In the genomic region with DNA sequence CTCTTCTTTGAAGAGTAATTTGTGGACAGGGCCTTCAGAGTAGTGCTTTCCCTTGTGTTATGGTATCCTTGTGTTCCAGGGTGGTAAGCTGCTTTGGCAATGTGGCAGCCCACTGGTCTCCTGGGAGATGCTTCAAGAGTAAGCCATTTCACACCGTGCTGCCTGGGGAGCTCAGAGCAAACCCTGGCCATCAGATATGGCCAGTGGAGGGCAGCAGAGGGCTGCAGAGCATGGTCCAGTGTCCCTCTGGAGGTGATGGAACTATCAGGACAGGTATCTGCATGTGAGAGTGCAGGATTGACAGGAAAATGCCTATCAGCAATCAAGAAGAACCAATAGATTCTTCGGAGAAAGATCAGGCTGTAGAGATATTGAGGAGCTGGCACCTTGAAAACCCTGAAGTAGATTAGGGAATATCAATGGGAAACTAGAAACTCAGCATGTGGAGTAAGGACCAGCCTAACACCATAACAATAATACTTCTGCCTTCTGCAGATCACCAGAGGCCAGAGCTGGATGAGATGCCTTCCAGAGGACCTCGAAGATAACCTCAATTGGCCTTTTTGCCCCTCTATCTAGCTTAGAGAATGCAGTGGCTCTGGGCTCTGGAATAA, we compare ENCODE assay signal across 8 cellular contexts.
DNase-seq lines count a peak whose midpoint lies in the region; ATAC-seq and TF ChIP-seq lines count a peak whose summit lies in the region.

No MANE protein-coding gene starts in this region.

- peaks cover 8 to 9% (median 8%) of the 10 kb centered on the region in 3 donors for H3K9me3 Mint-ChIP-seq in T-cell

- H4K20me1 ChIP-seq in HCT116 (ENCODE audit: insufficient read depth): no peaks in the 10 kb centered on the region
- H4K20me1 ChIP-seq in Loucy (ENCODE audit: insufficient read depth, low read length, poor library complexity, severe bottlenecking): no peaks in the 10 kb centered on the region

- CTCF ChIA-PET in HCT116 (lab: Charles Lee): interaction anchor here (0.6 to 2.4 kb wide), 10 partner anchors 8 to 518 kb away, joined by 3 to 34 read pairs (median 4); no protein-coding TSS in a partner anchor
- CTCF ChIA-PET in T-cell (lab: Charles Lee): no interaction called here

- no peak for TF ChIP-seq POLR2A in HCT116 (IDR thresholded peaks at IDR 0.05; ENCODE audit: borderline replicate concordance, extremely low read depth, insufficient read depth, insufficient read length)

- BruUV-seq in HCT116 (replicated peaks; lab: Mats Ljungman, UMichigan): no TSS peak

- intact Hi-C loops in HCT116 (cut with micrococcal nuclease): loop anchor here (1.0 to 2.0 kb wide), 3 partner anchors 115 to 405 kb away; no protein-coding TSS in a partner anchor
- intact Hi-C loops in psoas muscle (cut with DNase I): loop anchor here (2.0 to 10.0 kb wide), 2 partner anchors 79 to 195 kb away; no protein-coding TSS in a partner anchor

- H3K4me1 Mint-ChIP-seq in T-cell: no peaks in the 10 kb centered on the region

- H3K9me3 ChIP-seq in HCT116 (ENCODE audit: control insufficient read depth in 1 of 2, insufficient read depth in 1 of 2, low read depth in 1 of 2, low read length in 2 of 2) (no peaks in the 10 kb centered on the region), Loucy (ENCODE audit: insufficient read depth, low read depth, low read length) (no peaks in the 10 kb centered on the region), psoas muscle (no peaks in the 10 kb centered on the region)

- peak; percentile 100 for ATAC-seq in HCT116
- peak in 3 of 4 donors; percentile 57 to 62 (median 58) for ATAC-seq in psoas muscle
- no peak for ATAC-seq in T-cell (replicated peaks in 1 of 4)

- H2AFZ ChIP-seq in HCT116 (ENCODE audit: low read depth, low read length, poor library complexity, severe bottlenecking) (no peak overlapping the region), Loucy (ENCODE audit: low read length) (no peak overlapping the region)

- POLR2A ChIA-PET in HCT116 (lab: Charles Lee) (no interaction called here), T-cell (lab: Charles Lee) (no interaction called here)

- H3K4me2 ChIP-seq in HCT116 (ENCODE audit: low read length) (no peak overlapping the region), Loucy (ENCODE audit: low read depth, low read length, poor library complexity, severe bottlenecking) (no peak overlapping the region)

- no peaks in the 10 kb centered on the region for H3K79me2 ChIP-seq in HCT116 (ENCODE audit: insufficient read depth, low read length)
- no peaks in the 10 kb centered on the region for H3K79me2 ChIP-seq in Loucy (ENCODE audit: insufficient read depth, low read length)

- H3K27me3 ChIP-seq in HCT116 (ENCODE audit: insufficient read depth, low read length) (peaks cover 6% of the 10 kb centered on the region; the same call in 1 of the 2 replicates), Loucy (ENCODE audit: insufficient read depth, low read length, poor library complexity, severe bottlenecking) (no peaks in the 10 kb centered on the region), psoas muscle (ENCODE audit: insufficient read depth in 3 of 3, low read length in 2 of 3) (no peaks in the 10 kb centered on the region)

- H3K27ac Mint-ChIP-seq in T-cell: no peak overlapping the region

- no peak overlapping the region for H3K4me3 ChIP-seq in HCT116 (replicated peaks in 1 of 2; ENCODE audit: low read depth in 1 of 2, low read length in 2 of 2)
- H3K4me3 ChIP-seq in Loucy (ENCODE audit: low read length, poor library complexity, severe bottlenecking): no peak overlapping the region
- no peak overlapping the region for H3K4me3 ChIP-seq in foreskin fibroblast (ENCODE audit: low read depth in 1 of 2, low read length in 2 of 2)
- H3K4me3 ChIP-seq in psoas muscle: no peak overlapping the region

- no peaks in the 10 kb centered on the region for H3K27me3 Mint-ChIP-seq in T-cell

- H3F3A ChIP-seq in Loucy (ENCODE audit: low read depth): no peaks in the 10 kb centered on the region

- WGBS in psoas muscle, 3 donors: 44 to 53% (median 47%) methylated on average over 3 of the region's 3 CpGs

- H3K36me3 Mint-ChIP-seq in T-cell: no peaks in the 10 kb centered on the region

- no peak overlapping the region for H3K9ac ChIP-seq in HCT116 (ENCODE audit: low read length)
- H3K9ac ChIP-seq in Loucy (ENCODE audit: low read depth, low read length, poor library complexity, severe bottlenecking): no peak overlapping the region

- H3K9me2 ChIP-seq in HCT116 (ENCODE audit: insufficient read depth) (no peaks in the 10 kb centered on the region), Loucy (replicated peaks; ENCODE audit: low read depth, low read length) (no peaks in the 10 kb centered on the region)

- H3K4me3 Mint-ChIP-seq in T-cell: no peak overlapping the region

- H3K27ac ChIP-seq in HCT116 (ENCODE audit: low read depth, low read length): no peak overlapping the region
- no peak overlapping the region for H3K27ac ChIP-seq in psoas muscle

- RAD21 ChIA-PET in HCT116 (lab: Charles Lee; ENCODE audit: low non-redundant PET in 1 of 2, low total read pairs in 2 of 2, uncharacterized antibody in 2 of 2, unreplicated experiment in 2 of 2): interaction anchor here (0.8 to 1.4 kb wide), 3 partner anchors 192 to 269 kb away, joined by 3 to 6 read pairs (median 4); no protein-coding TSS in a partner anchor

- H3K36me3 ChIP-seq in HCT116 (ENCODE audit: control insufficient read depth in 1 of 2, insufficient read depth in 2 of 2, low read length in 2 of 2) (no peaks in the 10 kb centered on the region), Loucy (ENCODE audit: insufficient read depth, low read length) (no peaks in the 10 kb centered on the region), psoas muscle (ENCODE audit: insufficient read depth in 1 of 2, low read depth in 1 of 2) (no peaks in the 10 kb centered on the region)

- H3K4me1 ChIP-seq in HCT116 (ENCODE audit: control insufficient read depth in 1 of 2, insufficient read depth in 2 of 2, low read length in 2 of 2) (no peaks in the 10 kb centered on the region), Loucy (ENCODE audit: insufficient read depth, low read length, poor library complexity, severe bottlenecking) (no peaks in the 10 kb centered on the region), psoas muscle (no peaks in the 10 kb centered on the region)

- TF ChIP-seq CTCF in GM10266 (IDR thresholded peaks at IDR 0.05; ENCODE audit: control insufficient read depth, insufficient read depth, low read depth, missing control alignments): peak; percentile 83
- TF ChIP-seq CTCF in HCT116 (IDR thresholded peaks at IDR 0.05 in 2 of 3, conservative IDR thresholded peaks at IDR 0.05 in 1 of 3; ENCODE audit: borderline replicate concordance in 1 of 3, insufficient read depth in 1 of 3, low read depth in 2 of 3, low read length in 2 of 3): peak; percentile 52 to 89 (median 84); a peak in 5 of 6 replicates
- TF ChIP-seq CTCF in Loucy (conservative IDR thresholded peaks at IDR 0.05; ENCODE audit: low read length): peak; percentile 82
- peak; percentile 45 for TF ChIP-seq CTCF in foreskin fibroblast (IDR thresholded peaks at IDR 0.05; ENCODE audit: low read depth, low read length)
- peak; percentile 45 for TF ChIP-seq CTCF in psoas muscle (IDR thresholded peaks at IDR 0.05)

- DNase-seq in A172 (ENCODE audit: low spot score): peak; percentile 21
- DNase-seq in GM10266 (ENCODE audit: extremely low spot score): peak; percentile 43
- peak; percentile 28 for DNase-seq in HCT116 (ENCODE audit: low read depth, low spot score)
- DNase-seq in SK-N-DZ (ENCODE audit: low spot score): peak; percentile 55
- peak in 1 of 2 donors; percentile 0 for DNase-seq in foreskin fibroblast
- peak; percentile 21 to 30 for DNase-seq in psoas muscle
- DNase-seq in T-cell: no peak

- peak; percentile 68 for TF ChIP-seq RAD21 in HCT116 (IDR thresholded peaks at IDR 0.05; ENCODE audit: low read depth)

TF ChIP-seq in HCT116, 20 proteins besides CTCF, POLR2A, EP300 and RAD21:
- TF ChIP-seq TCF7L2 (IDR thresholded peaks at IDR 0.05; ENCODE audit: borderline replicate concordance, extremely low read depth, insufficient read depth, insufficient read length) (no peak), ZNF274 (IDR thresholded peaks at IDR 0.05; ENCODE audit: low read depth, low read length) (no peak)

Comparison
In these comparisons a context has a peak if more than half of its experiments do, and no peak if none do; other contexts are left out.
1. DNase-seq: peak in A172 (single experiment), GM10266 (single experiment), HCT116 (single experiment), SK-N-DZ (single experiment) and psoas muscle (2 of 2); none in T-cell (0 of 34).
2. ATAC-seq: peak in HCT116 (single experiment) and psoas muscle (3 of 4); none in T-cell (0 of 4).
3. Peak in every context shown above with its lines, with median percentiles within 50 percentile points of each other: CTCF ChIP-seq.